In genomic region chr2:72778410-72778809, GRCh38 we compare ENCODE assay signal across 14 cellular contexts. TPM values are rescaled to one million over a fixed set of nuclear protein-coding genes. Genes with fewer than 3 reads are reported as not detected.
A peak's percentile ranks its signal among the peaks of the same experiment; 100 is the strongest.
DNase-seq lines count a peak whose midpoint lies in the region; ATAC-seq, FAIRE-seq and TF ChIP-seq lines count a peak whose summit lies in the region.
"Had no signal": no experiment of that assay in that cellular context is flagged by ENCODE, and none has a peak within 500 bp of the region (broad histone marks: within the 10 kb centered on the region; RNA-seq: fewer than 3 reads in every experiment).

No MANE protein-coding gene starts in this region.

- H3K9ac ChIP-seq in endothelial cell of umbilical vein (replicated peaks; ENCODE audit: extremely low read depth, insufficient read depth, low read length): no peak overlapping the region

- 100% methylated on average over 1 of the region's 1 CpG; no CpG with 5 or more reads in 1 of the 2 experiments for WGBS in mesodermal cell (ENCODE audit: insufficient coverage in 2 of 2), 2 experiments

- no peaks in the 10 kb centered on the region for H3K79me2 ChIP-seq in endothelial cell of umbilical vein (ENCODE audit: control insufficient read depth, insufficient read depth, low read length)

- TF ChIP-seq POLR2A in endothelial cell of umbilical vein (IDR thresholded peaks at IDR 0.05; ENCODE audit: low read depth, low read length): no peak
- no peak for TF ChIP-seq POLR2A in GM18505 (IDR thresholded peaks at IDR 0.05; ENCODE audit: borderline replicate concordance, extremely low read depth, insufficient read depth, insufficient read length)

- H3K27ac ChIP-seq in endothelial cell of umbilical vein (ENCODE audit: insufficient read depth, low read depth, low read length): peak overlapping the region; percentile 37
- H3K27ac ChIP-seq in mesodermal cell (ENCODE audit: low read depth, low read length, severe bottlenecking): peak overlapping the region; percentile 6
- peak overlapping the region in 3 of 59 donors; percentile 1 to 13 (median 13) for H3K27ac ChIP-seq in dorsolateral prefrontal cortex

- CTCF ChIA-PET in endothelial cell of umbilical vein (lab: Charles Lee): interaction anchor here (1.9 kb wide), 1 partner anchor 84 kb away, joined by 4 read pairs; no protein-coding TSS in a partner anchor

- peak overlapping the region; percentile 74 for H3K4me2 ChIP-seq in endothelial cell of umbilical vein (ENCODE audit: insufficient read depth, low read length)

- H3K4me1 ChIP-seq in endothelial cell of umbilical vein (ENCODE audit: control insufficient read depth, extremely low read depth, insufficient read depth, low read length) (peaks cover 38% of the 10 kb centered on the region), mesodermal cell (ENCODE audit: control insufficient read depth, insufficient read depth, low read length, poor library complexity, severe bottlenecking) (peaks cover 8% of the 10 kb centered on the region)

- no peak overlapping the region for H2AFZ ChIP-seq in endothelial cell of umbilical vein (ENCODE audit: low read depth, low read length)

- POLR2A ChIA-PET in endothelial cell of umbilical vein (lab: Charles Lee): no interaction called here

- peak; percentile 62 for FAIRE-seq in endothelial cell of umbilical vein (lab: Jason Lieb, UNC)
- FAIRE-seq: GM12891 had no signal

- H3K27me3 ChIP-seq in endothelial cell of umbilical vein (ENCODE audit: control insufficient read depth in 2 of 2, insufficient read depth in 2 of 2, low read length in 2 of 2) (no peaks in the 10 kb centered on the region), MG63 (no peaks in the 10 kb centered on the region), dorsolateral prefrontal cortex (no peaks in the 10 kb centered on the region)

- DNase-seq in HT1080 (ENCODE audit: low read depth) (peak; percentile 75), endothelial cell of umbilical vein (ENCODE audit: low read depth, low spot score) (peak; percentile 73), hypothalamus (lab: John Stamatoyannopoulos, UW) (no peak), MG63 (no peak), dorsolateral prefrontal cortex (no peak)
- DNase-seq: amygdala, DMS 273 treated with DMSO at 0.1 percent for 48 hours, endodermal cell, NCI-H2171 treated with DMSO at 0.1 percent for 48 hours, RPMI8226 had no signal

- no peak overlapping the region for H3K4me3 ChIP-seq in endothelial cell of umbilical vein (replicated peaks in 1 of 3; ENCODE audit: insufficient read depth in 1 of 3, low read depth in 1 of 3, low read length in 3 of 3)
- H3K4me3 ChIP-seq in mesodermal cell (ENCODE audit: extremely low read depth, insufficient read depth, low read length, poor library complexity, severe bottlenecking): no peak overlapping the region
- no peak overlapping the region for H3K4me3 ChIP-seq in MG63
- H3K4me3 ChIP-seq in dorsolateral prefrontal cortex: no peak overlapping the region

- peaks cover 3% of the 10 kb centered on the region for H3K9me1 ChIP-seq in endothelial cell of umbilical vein (replicated peaks; ENCODE audit: control insufficient read depth, extremely low read depth, insufficient read depth, low read length)

- intact Hi-C loops in endothelial cell of umbilical vein (cut with micrococcal nuclease): loop anchor here (5.0 kb wide), 1 partner anchor 399 kb away; no protein-coding TSS in a partner anchor
- intact Hi-C loops in dorsolateral prefrontal cortex (cut with DNase I): no loop called here

- TF ChIP-seq CTCF in endothelial cell of umbilical vein (IDR thresholded peaks at IDR 0.05; ENCODE audit: extremely low read depth in 1 of 2, insufficient read depth in 1 of 2, low read depth in 1 of 2, low read length in 2 of 2) (no peak), dorsolateral prefrontal cortex (IDR thresholded peaks at IDR 0.05 in 54 of 56, conservative IDR thresholded peaks at IDR 0.05 in 2 of 56; ENCODE audit: low read depth in 1 of 56, partially characterized antibody in 56 of 56) (no peak)

- H3K9me3 ChIP-seq in endothelial cell of umbilical vein (replicated peaks; ENCODE audit: control insufficient read depth, insufficient read depth, low read length): no peaks in the 10 kb centered on the region
- H3K9me3 ChIP-seq in mesodermal cell (ENCODE audit: control insufficient read depth, low read length): no peaks in the 10 kb centered on the region
- peaks cover 9% of the 10 kb centered on the region for H3K9me3 ChIP-seq in MG63

- no peaks in the 10 kb centered on the region for H4K20me1 ChIP-seq in endothelial cell of umbilical vein (replicated peaks; ENCODE audit: control insufficient read depth, extremely low read depth, insufficient read depth, low read length)

- BruUV-seq in endothelial cell of umbilical vein (replicated peaks; lab: Mats Ljungman, UMichigan): no TSS peak

- H3K36me3 ChIP-seq in endothelial cell of umbilical vein (ENCODE audit: control insufficient read depth in 2 of 2, extremely low read depth in 1 of 2, insufficient read depth in 2 of 2, low read length in 2 of 2): no peaks in the 10 kb centered on the region
- H3K36me3 ChIP-seq in mesodermal cell (ENCODE audit: control insufficient read depth, insufficient read depth, low read length): no peaks in the 10 kb centered on the region
- H3K36me3 ChIP-seq in MG63: no peaks in the 10 kb centered on the region

- peak; percentile 59 for ATAC-seq in GM18861 (IDR thresholded peaks at IDR 0.05; ENCODE audit: unreplicated experiment)
- ATAC-seq in GM18505 (IDR thresholded peaks at IDR 0.05; ENCODE audit: unreplicated experiment): no peak

- dilution Hi-C loops in endothelial cell of umbilical vein (cut with MboI; ENCODE audit: extremely low pct_ligation_motif_present, low sequenced_read_pairs): no loop called here

TF ChIP-seq in endothelial cell of umbilical vein, 7 proteins besides CTCF, POLR2A, EP300 and RAD21:
- TF ChIP-seq MYC (IDR thresholded peaks at IDR 0.05; ENCODE audit: low read depth, low read length) (no peak), EZH2 (IDR thresholded peaks at IDR 0.05; ENCODE audit: borderline replicate concordance, low read depth, low read length, severe bottlenecking) (no peak), FOS (IDR thresholded peaks at IDR 0.05; ENCODE audit: borderline replicate concordance, insufficient read depth, low read length) (peak; percentile 87), GATA2 (IDR thresholded peaks at IDR 0.05; ENCODE audit: insufficient read depth, insufficient read length, low read depth, low read length) (no peak), MAX (IDR thresholded peaks at IDR 0.05; ENCODE audit: insufficient read depth, insufficient read length) (no peak), JUN (IDR thresholded peaks at IDR 0.05; ENCODE audit: borderline replicate concordance, insufficient read depth, insufficient read length, low read depth) (peak; percentile 80), POLR2AphosphoS5 (IDR thresholded peaks at IDR 0.05; ENCODE audit: insufficient read depth, low read depth, low read length) (no peak)

RNA-seq across cellular contexts. Expression of gene EXOC6B, which starts 47.4 kb away (rescaled TPM):
- total RNA-seq in HT1080 (2014; rRNA removed; shearing (Covaris generic)): 5.1 and 6.8 TPM in 2 replicates
- 4.7 and 5.8 TPM in 2 replicates for polyA plus RNA-seq in HT1080 (2015; cell fraction: cytosol; rRNA removed)
- polyA plus RNA-seq in HT1080 (2015; cell fraction: nucleus; rRNA removed): 12.4 and 14.4 TPM in 2 replicates
- total RNA-seq in endothelial cell of umbilical vein (23.6 and 34.8 TPM in 2 replicates), dorsolateral prefrontal cortex (100 to 1,000 TPM; 102 to 181 (median 132) TPM)
- 9.0 and 10.8 TPM in 2 replicates for polyA plus RNA-seq in endothelial cell of umbilical vein
- 8.9 and 9.1 TPM in 2 replicates for polyA plus RNA-seq in endothelial cell of umbilical vein (2011; cell fraction: cytosol; rRNA removed)
- 17.6 and 18.4 TPM in 2 replicates for polyA plus RNA-seq in endothelial cell of umbilical vein (2011; cell fraction: nucleus; rRNA removed)
- polyA plus RNA-seq in endothelial cell of umbilical vein (2012): 17.8 and 19.3 TPM in 2 replicates
- polyA minus RNA-seq in endothelial cell of umbilical vein: 33.5 and 36.4 TPM in 2 replicates
- polyA minus RNA-seq in endothelial cell of umbilical vein (2011; cell fraction: cytosol; rRNA and poly(A)+ RNA removed): 15.7 TPM
- 44.0 and 54.7 TPM in 2 replicates for polyA minus RNA-seq in endothelial cell of umbilical vein (2011; cell fraction: nucleus; rRNA and poly(A)+ RNA removed)
- 26.3 TPM for polyA plus RNA-seq in mesodermal cell (2013, experiment 1 of 2)
- 26.1 TPM for polyA plus RNA-seq in mesodermal cell (2013, experiment 2 of 2)
- 11.7 and 22.2 TPM in 2 replicates for total RNA-seq in MG63 (2014; rRNA removed; shearing (Covaris generic); ENCODE audit: low replicate concordance)

Comparison
In these comparisons a context has a peak if more than half of its experiments do, and no peak if none do; other contexts are left out.
1. DNase-seq: peak in HT1080 (single experiment) and endothelial cell of umbilical vein (single experiment); none in hypothalamus (0 of 51), MG63 (single experiment) and dorsolateral prefrontal cortex (0 of 10).